1 cellular context compared by ENCODE assay signal in the genomic region with DNA sequence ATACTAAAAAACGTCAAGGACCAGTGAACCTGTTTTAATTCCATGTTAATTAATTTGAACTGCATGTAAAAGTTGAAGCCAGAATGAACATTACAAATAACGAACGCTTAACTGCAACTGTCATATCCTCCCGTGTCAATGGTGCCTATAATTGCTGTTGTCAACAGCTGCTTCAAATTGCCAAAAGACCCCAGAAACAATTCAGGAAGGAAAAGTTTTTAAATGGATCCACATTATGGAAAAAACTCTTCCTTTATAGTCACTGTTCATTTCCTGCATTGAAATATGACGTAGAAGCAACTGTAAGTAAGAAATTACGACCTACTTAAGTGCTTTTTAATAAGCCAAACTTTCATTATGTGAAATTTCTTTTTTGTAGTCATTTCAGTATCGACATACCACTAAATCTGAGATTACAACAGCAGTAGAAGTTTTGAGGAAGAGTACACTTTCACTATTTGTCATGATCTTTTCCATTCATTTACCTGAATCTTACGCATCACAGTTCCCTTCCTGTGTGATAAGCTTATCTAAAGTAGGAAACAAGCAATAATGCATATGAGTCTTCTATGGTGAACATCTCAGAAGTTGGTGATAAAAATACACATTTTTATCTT.
TF ChIP-seq lines count a peak whose summit lies in the region.

No MANE protein-coding gene starts in this region.

TF ChIP-seq in GM12878, 131 proteins besides CTCF, POLR2A, EP300 and RAD21 (continued from another document and continues in another):
- TF ChIP-seq, protein P1, sequence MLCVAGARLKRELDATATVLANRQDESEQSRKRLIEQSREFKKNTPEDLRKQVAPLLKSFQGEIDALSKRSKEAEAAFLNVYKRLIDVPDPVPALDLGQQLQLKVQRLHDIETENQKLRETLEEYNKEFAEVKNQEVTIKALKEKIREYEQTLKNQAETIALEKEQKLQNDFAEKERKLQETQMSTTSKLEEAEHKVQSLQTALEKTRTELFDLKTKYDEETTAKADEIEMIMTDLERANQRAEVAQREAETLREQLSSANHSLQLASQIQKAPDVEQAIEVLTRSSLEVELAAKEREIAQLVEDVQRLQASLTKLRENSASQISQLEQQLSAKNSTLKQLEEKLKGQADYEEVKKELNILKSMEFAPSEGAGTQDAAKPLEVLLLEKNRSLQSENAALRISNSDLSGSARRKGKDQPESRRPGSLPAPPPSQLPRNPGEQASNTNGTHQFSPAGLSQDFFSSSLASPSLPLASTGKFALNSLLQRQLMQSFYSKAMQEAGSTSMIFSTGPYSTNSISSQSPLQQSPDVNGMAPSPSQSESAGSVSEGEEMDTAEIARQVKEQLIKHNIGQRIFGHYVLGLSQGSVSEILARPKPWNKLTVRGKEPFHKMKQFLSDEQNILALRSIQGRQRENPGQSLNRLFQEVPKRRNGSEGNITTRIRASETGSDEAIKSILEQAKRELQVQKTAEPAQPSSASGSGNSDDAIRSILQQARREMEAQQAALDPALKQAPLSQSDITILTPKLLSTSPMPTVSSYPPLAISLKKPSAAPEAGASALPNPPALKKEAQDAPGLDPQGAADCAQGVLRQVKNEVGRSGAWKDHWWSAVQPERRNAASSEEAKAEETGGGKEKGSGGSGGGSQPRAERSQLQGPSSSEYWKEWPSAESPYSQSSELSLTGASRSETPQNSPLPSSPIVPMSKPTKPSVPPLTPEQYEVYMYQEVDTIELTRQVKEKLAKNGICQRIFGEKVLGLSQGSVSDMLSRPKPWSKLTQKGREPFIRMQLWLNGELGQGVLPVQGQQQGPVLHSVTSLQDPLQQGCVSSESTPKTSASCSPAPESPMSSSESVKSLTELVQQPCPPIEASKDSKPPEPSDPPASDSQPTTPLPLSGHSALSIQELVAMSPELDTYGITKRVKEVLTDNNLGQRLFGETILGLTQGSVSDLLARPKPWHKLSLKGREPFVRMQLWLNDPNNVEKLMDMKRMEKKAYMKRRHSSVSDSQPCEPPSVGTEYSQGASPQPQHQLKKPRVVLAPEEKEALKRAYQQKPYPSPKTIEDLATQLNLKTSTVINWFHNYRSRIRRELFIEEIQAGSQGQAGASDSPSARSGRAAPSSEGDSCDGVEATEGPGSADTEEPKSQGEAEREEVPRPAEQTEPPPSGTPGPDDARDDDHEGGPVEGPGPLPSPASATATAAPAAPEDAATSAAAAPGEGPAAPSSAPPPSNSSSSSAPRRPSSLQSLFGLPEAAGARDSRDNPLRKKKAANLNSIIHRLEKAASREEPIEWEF (IDR thresholded peaks at IDR 0.05; ENCODE audit: insufficient replicate concordance, low read depth, low read length), result no peak
- TF ChIP-seq, protein P2, sequence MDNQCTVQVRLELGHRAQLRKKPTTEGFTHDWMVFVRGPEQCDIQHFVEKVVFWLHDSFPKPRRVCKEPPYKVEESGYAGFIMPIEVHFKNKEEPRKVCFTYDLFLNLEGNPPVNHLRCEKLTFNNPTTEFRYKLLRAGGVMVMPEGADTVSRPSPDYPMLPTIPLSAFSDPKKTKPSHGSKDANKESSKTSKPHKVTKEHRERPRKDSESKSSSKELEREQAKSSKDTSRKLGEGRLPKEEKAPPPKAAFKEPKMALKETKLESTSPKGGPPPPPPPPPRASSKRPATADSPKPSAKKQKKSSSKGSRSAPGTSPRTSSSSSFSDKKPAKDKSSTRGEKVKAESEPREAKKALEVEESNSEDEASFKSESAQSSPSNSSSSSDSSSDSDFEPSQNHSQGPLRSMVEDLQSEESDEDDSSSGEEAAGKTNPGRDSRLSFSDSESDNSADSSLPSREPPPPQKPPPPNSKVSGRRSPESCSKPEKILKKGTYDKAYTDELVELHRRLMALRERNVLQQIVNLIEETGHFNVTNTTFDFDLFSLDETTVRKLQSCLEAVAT (IDR thresholded peaks at IDR 0.05), result peak; percentile 69
- no peak for TF ChIP-seq KDM1A (IDR thresholded peaks at IDR 0.05; ENCODE audit: borderline replicate concordance)
- no peak for TF ChIP-seq SREBF2 (IDR thresholded peaks at IDR 0.05; ENCODE audit: low read length)
- no peak for TF ChIP-seq TCF12 (IDR thresholded peaks at IDR 0.05; ENCODE audit: low read depth, low read length)
- TF ChIP-seq ZSCAN29 (IDR thresholded peaks at IDR 0.05), result no peak
- TF ChIP-seq PML (IDR thresholded peaks at IDR 0.05; ENCODE audit: low read length), result peak; percentile 81
- TF ChIP-seq RB1 (IDR thresholded peaks at IDR 0.05; ENCODE audit: borderline replicate concordance), result no peak
- TF ChIP-seq SP1 (IDR thresholded peaks at IDR 0.05; ENCODE audit: low read depth, low read length), result no peak
- TF ChIP-seq, protein P3, sequence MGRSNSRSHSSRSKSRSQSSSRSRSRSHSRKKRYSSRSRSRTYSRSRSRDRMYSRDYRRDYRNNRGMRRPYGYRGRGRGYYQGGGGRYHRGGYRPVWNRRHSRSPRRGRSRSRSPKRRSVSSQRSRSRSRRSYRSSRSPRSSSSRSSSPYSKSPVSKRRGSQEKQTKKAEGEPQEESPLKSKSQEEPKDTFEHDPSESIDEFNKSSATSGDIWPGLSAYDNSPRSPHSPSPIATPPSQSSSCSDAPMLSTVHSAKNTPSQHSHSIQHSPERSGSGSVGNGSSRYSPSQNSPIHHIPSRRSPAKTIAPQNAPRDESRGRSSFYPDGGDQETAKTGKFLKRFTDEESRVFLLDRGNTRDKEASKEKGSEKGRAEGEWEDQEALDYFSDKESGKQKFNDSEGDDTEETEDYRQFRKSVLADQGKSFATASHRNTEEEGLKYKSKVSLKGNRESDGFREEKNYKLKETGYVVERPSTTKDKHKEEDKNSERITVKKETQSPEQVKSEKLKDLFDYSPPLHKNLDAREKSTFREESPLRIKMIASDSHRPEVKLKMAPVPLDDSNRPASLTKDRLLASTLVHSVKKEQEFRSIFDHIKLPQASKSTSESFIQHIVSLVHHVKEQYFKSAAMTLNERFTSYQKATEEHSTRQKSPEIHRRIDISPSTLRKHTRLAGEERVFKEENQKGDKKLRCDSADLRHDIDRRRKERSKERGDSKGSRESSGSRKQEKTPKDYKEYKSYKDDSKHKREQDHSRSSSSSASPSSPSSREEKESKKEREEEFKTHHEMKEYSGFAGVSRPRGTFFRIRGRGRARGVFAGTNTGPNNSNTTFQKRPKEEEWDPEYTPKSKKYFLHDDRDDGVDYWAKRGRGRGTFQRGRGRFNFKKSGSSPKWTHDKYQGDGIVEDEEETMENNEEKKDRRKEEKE (IDR thresholded peaks at IDR 0.05), result no peak
- TF ChIP-seq SUPT20H (IDR thresholded peaks at IDR 0.05; ENCODE audit: borderline replicate concordance, control insufficient read depth, low read depth, low read length), result no peak
- TF ChIP-seq, protein P4, sequence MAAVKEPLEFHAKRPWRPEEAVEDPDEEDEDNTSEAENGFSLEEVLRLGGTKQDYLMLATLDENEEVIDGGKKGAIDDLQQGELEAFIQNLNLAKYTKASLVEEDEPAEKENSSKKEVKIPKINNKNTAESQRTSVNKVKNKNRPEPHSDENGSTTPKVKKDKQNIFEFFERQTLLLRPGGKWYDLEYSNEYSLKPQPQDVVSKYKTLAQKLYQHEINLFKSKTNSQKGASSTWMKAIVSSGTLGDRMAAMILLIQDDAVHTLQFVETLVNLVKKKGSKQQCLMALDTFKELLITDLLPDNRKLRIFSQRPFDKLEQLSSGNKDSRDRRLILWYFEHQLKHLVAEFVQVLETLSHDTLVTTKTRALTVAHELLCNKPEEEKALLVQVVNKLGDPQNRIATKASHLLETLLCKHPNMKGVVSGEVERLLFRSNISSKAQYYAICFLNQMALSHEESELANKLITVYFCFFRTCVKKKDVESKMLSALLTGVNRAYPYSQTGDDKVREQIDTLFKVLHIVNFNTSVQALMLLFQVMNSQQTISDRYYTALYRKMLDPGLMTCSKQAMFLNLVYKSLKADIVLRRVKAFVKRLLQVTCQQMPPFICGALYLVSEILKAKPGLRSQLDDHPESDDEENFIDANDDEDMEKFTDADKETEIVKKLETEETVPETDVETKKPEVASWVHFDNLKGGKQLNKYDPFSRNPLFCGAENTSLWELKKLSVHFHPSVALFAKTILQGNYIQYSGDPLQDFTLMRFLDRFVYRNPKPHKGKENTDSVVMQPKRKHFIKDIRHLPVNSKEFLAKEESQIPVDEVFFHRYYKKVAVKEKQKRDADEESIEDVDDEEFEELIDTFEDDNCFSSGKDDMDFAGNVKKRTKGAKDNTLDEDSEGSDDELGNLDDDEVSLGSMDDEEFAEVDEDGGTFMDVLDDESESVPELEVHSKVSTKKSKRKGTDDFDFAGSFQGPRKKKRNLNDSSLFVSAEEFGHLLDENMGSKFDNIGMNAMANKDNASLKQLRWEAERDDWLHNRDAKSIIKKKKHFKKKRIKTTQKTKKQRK (IDR thresholded peaks at IDR 0.05; ENCODE audit: low read depth, low read length), result no peak
- TF ChIP-seq, protein P5, sequence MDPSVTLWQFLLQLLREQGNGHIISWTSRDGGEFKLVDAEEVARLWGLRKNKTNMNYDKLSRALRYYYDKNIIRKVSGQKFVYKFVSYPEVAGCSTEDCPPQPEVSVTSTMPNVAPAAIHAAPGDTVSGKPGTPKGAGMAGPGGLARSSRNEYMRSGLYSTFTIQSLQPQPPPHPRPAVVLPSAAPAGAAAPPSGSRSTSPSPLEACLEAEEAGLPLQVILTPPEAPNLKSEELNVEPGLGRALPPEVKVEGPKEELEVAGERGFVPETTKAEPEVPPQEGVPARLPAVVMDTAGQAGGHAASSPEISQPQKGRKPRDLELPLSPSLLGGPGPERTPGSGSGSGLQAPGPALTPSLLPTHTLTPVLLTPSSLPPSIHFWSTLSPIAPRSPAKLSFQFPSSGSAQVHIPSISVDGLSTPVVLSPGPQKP (IDR thresholded peaks at IDR 0.05; ENCODE audit: low read depth, low read length), result no peak
- TF ChIP-seq MYC (IDR thresholded peaks at IDR 0.05; ENCODE audit: insufficient read depth, insufficient read length, insufficient replicate concordance, low read length, severe bottlenecking), result no peak
- TF ChIP-seq SIX5 (IDR thresholded peaks at IDR 0.05; ENCODE audit: low read depth, low read length, severe bottlenecking), result no peak
- 0 out of 2 replicates have a peak, but pooled peaks have one; percentile 64 for TF ChIP-seq TBL1XR1 (IDR thresholded peaks at IDR 0.05; ENCODE audit: low read depth, low read length)
- TF ChIP-seq CHD1 (IDR thresholded peaks at IDR 0.05; ENCODE audit: low read depth, low read length), result no peak
- no peak for TF ChIP-seq ZNF207 (IDR thresholded peaks at IDR 0.05; ENCODE audit: borderline replicate concordance)
- no peak for TF ChIP-seq ASH2L (IDR thresholded peaks at IDR 0.05; ENCODE audit: borderline replicate concordance, low read depth)
- TF ChIP-seq, protein P6, sequence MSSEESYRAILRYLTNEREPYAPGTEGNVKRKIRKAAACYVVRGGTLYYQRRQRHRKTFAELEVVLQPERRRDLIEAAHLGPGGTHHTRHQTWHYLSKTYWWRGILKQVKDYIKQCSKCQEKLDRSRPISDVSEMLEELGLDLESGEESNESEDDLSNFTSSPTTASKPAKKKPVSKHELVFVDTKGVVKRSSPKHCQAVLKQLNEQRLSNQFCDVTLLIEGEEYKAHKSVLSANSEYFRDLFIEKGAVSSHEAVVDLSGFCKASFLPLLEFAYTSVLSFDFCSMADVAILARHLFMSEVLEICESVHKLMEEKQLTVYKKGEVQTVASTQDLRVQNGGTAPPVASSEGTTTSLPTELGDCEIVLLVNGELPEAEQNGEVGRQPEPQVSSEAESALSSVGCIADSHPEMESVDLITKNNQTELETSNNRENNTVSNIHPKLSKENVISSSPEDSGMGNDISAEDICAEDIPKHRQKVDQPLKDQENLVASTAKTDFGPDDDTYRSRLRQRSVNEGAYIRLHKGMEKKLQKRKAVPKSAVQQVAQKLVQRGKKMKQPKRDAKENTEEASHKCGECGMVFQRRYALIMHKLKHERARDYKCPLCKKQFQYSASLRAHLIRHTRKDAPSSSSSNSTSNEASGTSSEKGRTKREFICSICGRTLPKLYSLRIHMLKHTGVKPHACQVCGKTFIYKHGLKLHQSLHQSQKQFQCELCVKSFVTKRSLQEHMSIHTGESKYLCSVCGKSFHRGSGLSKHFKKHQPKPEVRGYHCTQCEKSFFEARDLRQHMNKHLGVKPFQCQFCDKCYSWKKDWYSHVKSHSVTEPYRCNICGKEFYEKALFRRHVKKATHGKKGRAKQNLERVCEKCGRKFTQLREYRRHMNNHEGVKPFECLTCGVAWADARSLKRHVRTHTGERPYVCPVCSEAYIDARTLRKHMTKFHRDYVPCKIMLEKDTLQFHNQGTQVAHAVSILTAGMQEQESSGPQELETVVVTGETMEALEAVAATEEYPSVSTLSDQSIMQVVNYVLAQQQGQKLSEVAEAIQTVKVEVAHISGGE (CRISPR knock-in tag; IDR thresholded peaks at IDR 0.05), result no peak
- no peak for TF ChIP-seq KAT2A (conservative IDR thresholded peaks at IDR 0.05; ENCODE audit: control insufficient read depth, low read depth, low read length)
- no peak for TF ChIP-seq RFX5 (IDR thresholded peaks at IDR 0.05; ENCODE audit: low read depth, low read length)
- TF ChIP-seq TCF3 (IDR thresholded peaks at IDR 0.05; ENCODE audit: borderline replicate concordance, insufficient read depth, low read depth, low read length), result 0 out of 2 replicates have a peak, but pooled peaks have one; percentile 58
- TF ChIP-seq, protein P7, sequence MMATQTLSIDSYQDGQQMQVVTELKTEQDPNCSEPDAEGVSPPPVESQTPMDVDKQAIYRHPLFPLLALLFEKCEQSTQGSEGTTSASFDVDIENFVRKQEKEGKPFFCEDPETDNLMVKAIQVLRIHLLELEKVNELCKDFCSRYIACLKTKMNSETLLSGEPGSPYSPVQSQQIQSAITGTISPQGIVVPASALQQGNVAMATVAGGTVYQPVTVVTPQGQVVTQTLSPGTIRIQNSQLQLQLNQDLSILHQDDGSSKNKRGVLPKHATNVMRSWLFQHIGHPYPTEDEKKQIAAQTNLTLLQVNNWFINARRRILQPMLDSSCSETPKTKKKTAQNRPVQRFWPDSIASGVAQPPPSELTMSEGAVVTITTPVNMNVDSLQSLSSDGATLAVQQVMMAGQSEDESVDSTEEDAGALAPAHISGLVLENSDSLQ (IDR thresholded peaks at IDR 0.05), result no peak
- no peak for TF ChIP-seq HDGF (IDR thresholded peaks at IDR 0.05)
- TF ChIP-seq, protein P8, sequence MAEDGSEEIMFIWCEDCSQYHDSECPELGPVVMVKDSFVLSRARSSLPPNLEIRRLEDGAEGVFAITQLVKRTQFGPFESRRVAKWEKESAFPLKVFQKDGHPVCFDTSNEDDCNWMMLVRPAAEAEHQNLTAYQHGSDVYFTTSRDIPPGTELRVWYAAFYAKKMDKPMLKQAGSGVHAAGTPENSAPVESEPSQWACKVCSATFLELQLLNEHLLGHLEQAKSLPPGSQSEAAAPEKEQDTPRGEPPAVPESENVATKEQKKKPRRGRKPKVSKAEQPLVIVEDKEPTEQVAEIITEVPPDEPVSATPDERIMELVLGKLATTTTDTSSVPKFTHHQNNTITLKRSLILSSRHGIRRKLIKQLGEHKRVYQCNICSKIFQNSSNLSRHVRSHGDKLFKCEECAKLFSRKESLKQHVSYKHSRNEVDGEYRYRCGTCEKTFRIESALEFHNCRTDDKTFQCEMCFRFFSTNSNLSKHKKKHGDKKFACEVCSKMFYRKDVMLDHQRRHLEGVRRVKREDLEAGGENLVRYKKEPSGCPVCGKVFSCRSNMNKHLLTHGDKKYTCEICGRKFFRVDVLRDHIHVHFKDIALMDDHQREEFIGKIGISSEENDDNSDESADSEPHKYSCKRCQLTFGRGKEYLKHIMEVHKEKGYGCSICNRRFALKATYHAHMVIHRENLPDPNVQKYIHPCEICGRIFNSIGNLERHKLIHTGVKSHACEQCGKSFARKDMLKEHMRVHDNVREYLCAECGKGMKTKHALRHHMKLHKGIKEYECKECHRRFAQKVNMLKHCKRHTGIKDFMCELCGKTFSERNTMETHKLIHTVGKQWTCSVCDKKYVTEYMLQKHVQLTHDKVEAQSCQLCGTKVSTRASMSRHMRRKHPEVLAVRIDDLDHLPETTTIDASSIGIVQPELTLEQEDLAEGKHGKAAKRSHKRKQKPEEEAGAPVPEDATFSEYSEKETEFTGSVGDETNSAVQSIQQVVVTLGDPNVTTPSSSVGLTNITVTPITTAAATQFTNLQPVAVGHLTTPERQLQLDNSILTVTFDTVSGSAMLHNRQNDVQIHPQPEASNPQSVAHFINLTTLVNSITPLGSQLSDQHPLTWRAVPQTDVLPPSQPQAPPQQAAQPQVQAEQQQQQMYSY (CRISPR knock-in tag; IDR thresholded peaks at IDR 0.05), result no peak
